8 cellular contexts compared by ENCODE assay signal in genomic region chr9:107548298-107549142, GRCh38. TPM values are rescaled to one million over a fixed set of nuclear protein-coding genes. Genes with fewer than 3 reads are reported as not detected.
A peak's percentile ranks its signal among the peaks of the same experiment; 100 is the strongest.
DNase-seq lines count a peak whose midpoint lies in the region; ATAC-seq and TF ChIP-seq lines count a peak whose summit lies in the region.

No MANE protein-coding gene starts in this region.

- H3K9me3 ChIP-seq in smooth muscle cell (replicated peaks; ENCODE audit: low read depth): no peaks in the 10 kb centered on the region
- H3K9me3 ChIP-seq in Karpas-422 (ENCODE audit: low read length): no peaks in the 10 kb centered on the region

- H3K36me3 ChIP-seq in smooth muscle cell (ENCODE audit: low read depth): no peaks in the 10 kb centered on the region
- no peaks in the 10 kb centered on the region for H3K36me3 ChIP-seq in Karpas-422 (ENCODE audit: insufficient read depth, low read length)

- no peaks in the 10 kb centered on the region for H3K9me2 ChIP-seq in Karpas-422 (replicated peaks; ENCODE audit: insufficient read depth, low read length)

- H3K4me2 ChIP-seq in smooth muscle cell: peak overlapping the region; percentile 66
- H3K4me2 ChIP-seq in Karpas-422 (ENCODE audit: low read depth, low read length, poor library complexity, severe bottlenecking): no peak overlapping the region

- H3K27ac ChIP-seq in smooth muscle cell (ENCODE audit: low read depth) (peak overlapping the region; percentile 25), Karpas-422 (ENCODE audit: low read length) (no peak overlapping the region)

- H3F3A ChIP-seq in smooth muscle cell (ENCODE audit: low read depth): no peaks in the 10 kb centered on the region

- ATAC-seq in GM21390 (IDR thresholded peaks at IDR 0.05; ENCODE audit: unreplicated experiment) (no peak), GM18873 (IDR thresholded peaks at IDR 0.05; ENCODE audit: low FRiP score, unreplicated experiment) (no peak)

- 66% methylated on average over 10 of the region's 10 CpGs for WGBS in smooth muscle cell (ENCODE audit: low lambda C conversion rate)

- no peaks in the 10 kb centered on the region for H3K27me3 ChIP-seq in smooth muscle cell (ENCODE audit: low read depth)
- no peaks in the 10 kb centered on the region for H3K27me3 ChIP-seq in Karpas-422 (ENCODE audit: low read length)

- H3K4me3 ChIP-seq in smooth muscle cell: no peak overlapping the region
- no peak overlapping the region for H3K4me3 ChIP-seq in Karpas-422 (ENCODE audit: low read length)

- H3K79me2 ChIP-seq in smooth muscle cell (ENCODE audit: low read depth) (no peaks in the 10 kb centered on the region), Karpas-422 (ENCODE audit: low read length) (no peaks in the 10 kb centered on the region)

- H4K20me1 ChIP-seq in smooth muscle cell (ENCODE audit: low read depth): no peaks in the 10 kb centered on the region
- H4K20me1 ChIP-seq in Karpas-422 (ENCODE audit: insufficient read depth, low read depth, low read length): no peaks in the 10 kb centered on the region

- H2AFZ ChIP-seq in smooth muscle cell (ENCODE audit: low read depth) (no peak overlapping the region), Karpas-422 (ENCODE audit: low read length) (no peak overlapping the region)

- peak overlapping the region; percentile 52 for H3K9ac ChIP-seq in smooth muscle cell (ENCODE audit: low read depth)
- no peak overlapping the region for H3K9ac ChIP-seq in Karpas-422 (ENCODE audit: low read length)

- DNase-seq in H4 (ENCODE audit: low spot score): peak; percentile 80
- peak; percentile 74 for DNase-seq in SK-MEL-5 (ENCODE audit: low read depth, low spot score)
- DNase-seq in foreskin melanocyte: peak; percentile 64
- no peak for DNase-seq in smooth muscle cell (lab: John Stamatoyannopoulos, UW; ENCODE audit: unreplicated experiment)
- DNase-seq in epidermal melanocyte (ENCODE audit: insufficient read length, low spot score): no peak
- DNase-seq in Karpas-422: no peak

- H3K4me1 ChIP-seq in smooth muscle cell (ENCODE audit: low read depth): peaks cover 5% of the 10 kb centered on the region
- 0 out of 2 replicates have a peak, but pooled peaks cover 4% of the 10 kb centered on the region for H3K4me1 ChIP-seq in Karpas-422 (ENCODE audit: low read length)

- no peak for TF ChIP-seq CTCF in smooth muscle cell (IDR thresholded peaks at IDR 0.05; ENCODE audit: borderline replicate concordance, insufficient read depth, poor library complexity, severe bottlenecking)

- in situ Hi-C loops in SK-MEL-5 (cut with HindIII; ENCODE audit: low pct_unique_long_range_greater_than_20kb, low sequenced_read_pairs): no loop called here

RNA-seq across cellular contexts. Expression of gene KLF4, which starts 59.0 kb away (rescaled TPM):
- total RNA-seq in H4 (2014; rRNA removed; shearing (Covaris generic)): 2.3 and 3.1 TPM in 2 replicates
- total RNA-seq in SK-MEL-5 (2014; rRNA removed; shearing (Covaris generic)): 2.8 and 3.6 TPM in 2 replicates
- polyA plus RNA-seq in SK-MEL-5 (2015; cell fraction: cytosol; rRNA removed): 6.5 and 13.5 TPM in 2 replicates
- polyA plus RNA-seq in SK-MEL-5 (2015; cell fraction: nucleus; rRNA removed): 18.1 and 26.1 TPM in 2 replicates
- total RNA-seq in smooth muscle cell: 33.3 and 43.6 TPM in 2 replicates
- polyA plus RNA-seq in smooth muscle cell: 5.1 and 13.6 TPM in 2 replicates
- total RNA-seq in Karpas-422 (2014; rRNA removed; shearing (Covaris generic); ENCODE audit: low replicate concordance): not detected in 2 replicates

Comparison
In these comparisons a context has a peak if more than half of its experiments do, and no peak if none do; other contexts are left out.
1. DNase-seq: peak in H4 (single experiment), SK-MEL-5 (single experiment) and foreskin melanocyte (single experiment); none in smooth muscle cell (single experiment), epidermal melanocyte (single experiment) and Karpas-422 (single experiment).